ENCODE assay signal across 14 cellular contexts in the genomic region with DNA sequence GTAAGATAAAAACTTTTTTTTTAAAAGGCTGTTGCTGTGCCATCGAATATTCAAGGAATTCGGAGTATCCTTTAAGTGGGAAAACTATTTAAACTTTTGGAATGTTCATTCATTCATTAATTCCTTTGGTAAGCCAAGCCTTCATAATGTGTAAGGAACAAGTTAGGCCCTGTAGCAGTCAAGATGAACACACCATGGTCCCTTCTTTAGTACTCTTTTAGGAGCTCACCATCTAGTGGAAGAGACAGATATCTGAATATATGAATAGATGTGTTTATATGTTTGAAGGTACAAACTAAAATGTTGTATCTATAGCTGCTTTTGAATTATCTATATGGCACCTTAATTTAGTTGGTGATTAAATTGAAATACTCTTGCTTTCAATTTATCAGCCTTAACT. TPM values are rescaled to one million over a fixed set of nuclear protein-coding genes. Genes with fewer than 3 reads are reported as not detected.
A peak's percentile ranks its signal among the peaks of the same experiment; 100 is the strongest.
DNase-seq lines count a peak whose midpoint lies in the region; ATAC-seq and FAIRE-seq lines count a peak whose summit lies in the region.
"Had no signal": no experiment of that assay in that cellular context is flagged by ENCODE, and none has a peak within 500 bp of the region (broad histone marks: within the 10 kb centered on the region; RNA-seq: fewer than 3 reads in every experiment).

No MANE protein-coding gene starts in this region.

- peak; percentile 37 for FAIRE-seq in A204.1 (lab: Jason Lieb, UNC)
- FAIRE-seq: endothelial cell of umbilical vein, pancreas had no signal

- in situ Hi-C loops in G401 (cut with HindIII; ENCODE audit: low sequenced_read_pairs), result no loop called here

- DNase-seq in G401 (ENCODE audit: low spot score) (peak; percentile 15), RPMI7951 (ENCODE audit: low read depth) (peak; percentile 46), ureter (ENCODE audit: low spot score) (no peak)
- DNase-seq: activated CD4-positive, alpha-beta T cell treated with anti-CD3 and anti-CD28 coated beads, Interleukin-2, amount 50 U/mL, for 1 hour; brain microvascular endothelial cell; mesenchymal stem cell; NCI-H1092 treated with DMSO at 0.1 percent for 48 hours; pancreas had no signal

- peak; percentile 48 for ATAC-seq in esophagus mucosa
- no peak for ATAC-seq in HG02623 (IDR thresholded peaks at IDR 0.05; ENCODE audit: unreplicated experiment)
- no peak for ATAC-seq in HG02870 (IDR thresholded peaks at IDR 0.05; ENCODE audit: unreplicated experiment)
- ATAC-seq in GM18867 (IDR thresholded peaks at IDR 0.05; ENCODE audit: unreplicated experiment), result no peak
- ATAC-seq: pancreas had no signal

RNA-seq across cellular contexts. Expression of a gene that starts 5.8 kb away (rescaled TPM):
- not detected in 2 replicates for total RNA-seq in G401 (2014; rRNA removed; shearing (Covaris generic))
- not detected in 2 replicates for total RNA-seq in RPMI7951 (2014; rRNA removed; shearing (Covaris generic))
- not detected for total RNA-seq in esophagus mucosa
- not detected for total RNA-seq in ureter
- total RNA-seq: endothelial cell of umbilical vein, pancreas had no signal

RNA-seq across cellular contexts. Expression of a gene that starts 15.7 kb away (rescaled TPM):
- total RNA-seq in G401 (2014; rRNA removed; shearing (Covaris generic)), result 77.4 and 81.3 TPM in 2 replicates
- 76.5 and 83.9 TPM in 2 replicates for total RNA-seq in RPMI7951 (2014; rRNA removed; shearing (Covaris generic))
- total RNA-seq in esophagus mucosa (22.8 TPM), ureter (26.3 TPM)

RNA-seq across cellular contexts. Expression of a gene that starts 55.8 kb away (rescaled TPM):
- 74.9 and 101 TPM in 2 replicates for total RNA-seq in G401 (2014; rRNA removed; shearing (Covaris generic))
- total RNA-seq in RPMI7951 (2014; rRNA removed; shearing (Covaris generic)), result 9.9 and 10.3 TPM in 2 replicates
- 12.3 TPM for total RNA-seq in esophagus mucosa
- 18.2 TPM for total RNA-seq in ureter
